Comparison of ENCODE assay signal across 8 cellular contexts in the genomic region with DNA sequence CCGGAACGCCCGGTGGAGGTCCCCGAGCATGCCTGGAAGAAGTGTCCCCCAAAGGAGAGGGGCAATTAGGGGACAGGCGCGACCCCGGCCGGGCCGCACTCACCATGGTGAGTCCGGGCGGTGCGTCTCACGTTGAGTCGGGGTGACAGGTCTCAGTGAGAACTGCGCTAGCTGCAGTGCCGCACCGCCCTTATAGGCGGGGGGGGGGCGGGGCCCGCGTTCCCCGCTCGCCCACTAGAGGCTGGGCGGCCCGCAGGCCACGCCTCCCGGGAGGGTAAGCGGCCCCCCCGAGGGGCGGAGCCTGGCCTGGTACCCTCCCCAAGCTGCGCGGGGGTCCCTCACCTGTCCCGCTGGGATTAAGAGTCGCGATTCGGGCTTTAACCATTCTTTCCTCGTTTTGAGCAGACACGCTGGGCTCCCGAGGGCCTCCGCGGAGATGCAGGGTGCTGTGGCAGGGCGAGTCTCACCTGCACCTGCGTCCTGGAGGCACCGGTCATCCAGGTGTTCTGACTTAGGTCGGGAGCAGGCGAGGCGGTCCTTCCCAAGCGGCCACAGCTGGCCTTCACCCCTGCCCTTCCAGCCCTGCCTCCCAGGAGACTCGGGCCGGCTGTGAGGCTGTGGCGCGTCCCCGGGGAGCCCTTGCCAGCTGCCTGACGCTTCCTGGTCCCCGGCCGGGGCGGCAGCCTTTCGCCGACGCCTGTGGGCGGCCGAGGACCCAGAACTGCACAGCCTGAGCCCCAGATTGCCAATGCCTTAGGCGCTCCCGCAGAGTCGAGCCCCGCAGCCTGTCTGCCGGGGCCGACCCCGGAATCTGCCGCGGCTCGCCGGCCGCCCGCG. TPM values are rescaled to one million over a fixed set of nuclear protein-coding genes. Genes with fewer than 3 reads are reported as not detected.
DNase-seq lines count a peak whose midpoint lies in the region; ATAC-seq and TF ChIP-seq lines count a peak whose summit lies in the region.

A gene (minus strand): TSS at position 166 of the 837 bp plus-strand sequence. CDS start 60 bp downstream, at position 106.

- peak; percentile 48 for ATAC-seq in GM18867 (IDR thresholded peaks at IDR 0.05; ENCODE audit: unreplicated experiment)
- ATAC-seq in HG03095 (IDR thresholded peaks at IDR 0.05; ENCODE audit: unreplicated experiment) = peak; percentile 59
- peak; percentile 63 for ATAC-seq in activated CD4-positive, alpha-beta T cell treated with anti-CD3 and anti-CD28 coated beads for 36 hours
- peak; percentile 73 for ATAC-seq in left colon

- H3K4me1 Mint-ChIP-seq in activated CD4-positive, alpha-beta T cell treated with anti-CD3 and anti-CD28 coated beads for 36 hours = peaks cover 54% of the 10 kb centered on the region

- DNase-seq in A673 (ENCODE audit: low spot score) (peak; percentile 86), NCI-H460 (ENCODE audit: extremely low read depth, low read depth) (peak; percentile 78), cerebellum (ENCODE audit: low spot score) (peak; percentile 99), left colon (peak; percentile 87 to 94)
- DNase-seq in activated CD4-positive, alpha-beta T cell treated with anti-CD3 and anti-CD28 coated beads for 36 hours = peak; percentile 94
- DNase-seq in stimulated activated CD4-positive, alpha-beta T cell treated with anti-CD3 and anti-CD28 coated beads, Interleukin-1b, Interleukin-23, amount 100 ng/mL, for 4 hours (ENCODE audit: low read depth in 2 of 2) = peak; percentile 88 to 92

- peak within 1 kb of the TSS; percentile 89 for H3K4me3 Mint-ChIP-seq in activated CD4-positive, alpha-beta T cell treated with anti-CD3 and anti-CD28 coated beads for 36 hours

- H3K27me3 ChIP-seq in A673 (replicated peaks; ENCODE audit: insufficient read depth, low read depth, low read length, poor library complexity) = peaks cover 22% of the 10 kb centered on the region

- no peaks in the 10 kb centered on the region for H3K9me3 ChIP-seq in A673 (ENCODE audit: low read depth, low read length, poor library complexity, severe bottlenecking)

- H3K27ac ChIP-seq in A673 (ENCODE audit: low read depth, low read length, poor library complexity, severe bottlenecking) = peak within 1 kb of the TSS; percentile 62

- TF ChIP-seq CTCF in A673 (conservative IDR thresholded peaks at IDR 0.05; ENCODE audit: low read depth, low read length) = no peak

- CTCF ChIA-PET in A673 (lab: Charles Lee) = interaction anchor here (0.6 to 1.0 kb wide), 4 partner anchors 14 to 180 kb away, joined by 3 to 8 read pairs (median 4); no protein-coding TSS in a partner anchor
- CTCF ChIA-PET in activated CD4-positive, alpha-beta T cell treated with anti-CD3 and anti-CD28 coated beads for 36 hours (lab: Charles Lee) = interaction anchor here (0.5 to 6.2 kb wide), 13 partner anchors 9 to 133 kb away, joined by 3 to 68 read pairs (median 7); a partner anchor contains a TSS

- peaks cover 33% of the 10 kb centered on the region for H3K4me1 ChIP-seq in A673 (ENCODE audit: insufficient read depth, low read length, poor library complexity, severe bottlenecking)

- no peaks in the 10 kb centered on the region for H3K27me3 Mint-ChIP-seq in activated CD4-positive, alpha-beta T cell treated with anti-CD3 and anti-CD28 coated beads for 36 hours

- POLR2A ChIA-PET in A673 (lab: Charles Lee; ENCODE audit: low non-redundant PET) = no interaction called here
- POLR2A ChIA-PET in activated CD4-positive, alpha-beta T cell treated with anti-CD3 and anti-CD28 coated beads for 36 hours (lab: Charles Lee) = interaction anchor here (0.5 to 4.5 kb wide), 13 partner anchors 9 to 258 kb away, joined by 3 to 33 read pairs (median 5); a partner anchor contains a TSS

- H3K4me3 ChIP-seq in A673 (ENCODE audit: low read depth, low read length, poor library complexity, severe bottlenecking) = peak within 1 kb of the TSS; percentile 71

- H3K36me3 ChIP-seq in A673 (ENCODE audit: insufficient read depth, low read length, poor library complexity, severe bottlenecking) = peaks cover 5% of the 10 kb centered on the region

- peaks cover 39% of the 10 kb centered on the region for H3K36me3 Mint-ChIP-seq in activated CD4-positive, alpha-beta T cell treated with anti-CD3 and anti-CD28 coated beads for 36 hours (ENCODE audit: low read depth)

- peak within 1 kb of the TSS; percentile 93 for H3K27ac Mint-ChIP-seq in activated CD4-positive, alpha-beta T cell treated with anti-CD3 and anti-CD28 coated beads for 36 hours

- no peaks in the 10 kb centered on the region for H3K9me3 Mint-ChIP-seq in activated CD4-positive, alpha-beta T cell treated with anti-CD3 and anti-CD28 coated beads for 36 hours (ENCODE audit: low read depth)

- no TSS peak for BruUV-seq in A673 (replicated peaks; lab: Mats Ljungman, UMichigan)

- intact Hi-C loops in A673 (cut with micrococcal nuclease; ENCODE audit: unreplicated experiment) = no loop called here
- intact Hi-C loops in activated CD4-positive, alpha-beta T cell treated with anti-CD3 and anti-CD28 coated beads for 36 hours (cut with DNase I, micrococcal nuclease) = loop anchor here (1.0 to 10.0 kb wide), 14 partner anchors 9 to 686 kb away; a partner anchor contains a TSS
- intact Hi-C loops in left colon (cut with DNase I, micrococcal nuclease) = no loop called here

RNA-seq across cellular contexts. Expression of the gene that starts here (rescaled TPM):
- total RNA-seq in A673 (2021) (62.9 and 68.0 TPM in 2 replicates), cerebellum (4.3 TPM), left colon (10 to 100 TPM; 60.2 to 83.1 TPM)
- total RNA-seq in NCI-H460 (2014; rRNA removed; shearing (Covaris generic)) = 32.9 and 39.4 TPM in 2 replicates
- 58.2 and 78.0 TPM in 2 replicates for polyA plus RNA-seq in NCI-H460 (2014; cell fraction: nucleus; rRNA removed)
- total RNA-seq in activated CD4-positive, alpha-beta T cell treated with anti-CD3 and anti-CD28 coated beads for 36 hours = 100 to 1,000 TPM; 210 to 369 TPM

Comparison
In these comparisons a context has a peak if more than half of its experiments do, and no peak if none do; other contexts are left out.
1. Peak in every context shown above with its lines: DNase-seq, ATAC-seq, H3K4me3 ChIP-seq and H3K27ac ChIP-seq.
2. intact Hi-C loops: an anchor here in activated CD4-positive, alpha-beta T cell treated with anti-CD3 and anti-CD28 coated beads for 36 hours (1.0 to 10.0 kb wide); none called in A673 and left colon.